15 cellular contexts compared by ENCODE assay signal in genomic region chr9:89421595-89421994, GRCh38.
DNase-seq lines count a peak whose midpoint lies in the region; ATAC-seq and TF ChIP-seq lines count a peak whose summit lies in the region.
"Had no signal": no experiment of that assay in that cellular context is flagged by ENCODE, and none has a peak within 500 bp of the region (broad histone marks: within the 10 kb centered on the region; RNA-seq: fewer than 3 reads in every experiment).

No MANE protein-coding gene starts in this region.

- POLR2A ChIA-PET in PC-9 (lab: Charles Lee; ENCODE audit: unreplicated experiment): no interaction called here

- no peaks in the 10 kb centered on the region for H3K4me1 ChIP-seq in PC-9 (replicated peaks; ENCODE audit: insufficient read depth)

- no peaks in the 10 kb centered on the region for H3K27me3 ChIP-seq in PC-9 (ENCODE audit: insufficient read depth, low read depth)
- H3K27me3 ChIP-seq: colonic mucosa, spleen had no signal

- H3K79me2 ChIP-seq in PC-9 (ENCODE audit: low read depth): no peaks in the 10 kb centered on the region

- H3K9me2 ChIP-seq in PC-9 (ENCODE audit: insufficient read depth): no peaks in the 10 kb centered on the region

- H3F3A ChIP-seq in PC-9 (ENCODE audit: insufficient read depth, low read depth): peaks cover 3% of the 10 kb centered on the region; the same call in 1 of the 2 replicates

- peaks cover 88% of the 10 kb centered on the region for H3K36me3 Mint-ChIP-seq in activated naive CD8-positive, alpha-beta T cell treated with anti-CD3 and anti-CD28 coated beads for 36 hours

- no peaks in the 10 kb centered on the region for H3K36me3 ChIP-seq in PC-9 (ENCODE audit: low read depth)
- H3K36me3 ChIP-seq: colonic mucosa had no signal

- H4K20me1 ChIP-seq in PC-9 (ENCODE audit: insufficient read depth): no peaks in the 10 kb centered on the region

- no peaks in the 10 kb centered on the region for H3K27me3 Mint-ChIP-seq in activated naive CD8-positive, alpha-beta T cell treated with anti-CD3 and anti-CD28 coated beads for 36 hours
- H3K27me3 Mint-ChIP-seq: IgD-negative memory B cell had no signal

- intact Hi-C loops in PC-9 (cut with micrococcal nuclease; ENCODE audit: unreplicated experiment): no loop called here

- no TSS peak for BruUV-seq in PC-9 (replicated peaks; lab: Mats Ljungman, UMichigan)

- ATAC-seq in SK-N-SH treated with all-trans-retinoic acid at 6 μM for 48 hours: peak; percentile 27

- H3K4me2 ChIP-seq in PC-9: no peak overlapping the region

- CTCF ChIA-PET in PC-9 (lab: Charles Lee): no interaction called here

- H3K4me3 ChIP-seq in PC-9: no peak overlapping the region
- H3K4me3 ChIP-seq: colonic mucosa, spleen had no signal

- DNase-seq in EH (ENCODE audit: low read depth) (peak; percentile 40), non-pigmented ciliary epithelial cell (ENCODE audit: low read depth) (peak; percentile 23), NCI-H146 (lab: John Stamatoyannopoulos, UW) (no peak), PC-9 (no peak), NCI-H2029 treated with DMSO at 0.1 percent for 48 hours (lab: John Stamatoyannopoulos, UW) (no peak), middle frontal gyrus (ENCODE audit: extremely low spot score, low spot score) (no peak)
- peak; percentile 55 for DNase-seq in activated naive CD8-positive, alpha-beta T cell treated with anti-CD3 and anti-CD28 coated beads for 36 hours
- DNase-seq: colonic mucosa, H7, kidney, NCI-H2081 had no signal

- H3K4me3 Mint-ChIP-seq in activated naive CD8-positive, alpha-beta T cell treated with anti-CD3 and anti-CD28 coated beads for 36 hours: peak overlapping the region; percentile 56
- H3K4me3 Mint-ChIP-seq: nephron had no signal

- TF ChIP-seq CTCF in PC-9 (conservative IDR thresholded peaks at IDR 0.05): no peak

- H3K27ac ChIP-seq in PC-9: no peak overlapping the region
- H3K27ac ChIP-seq: colonic mucosa had no signal

- H3K4me1 Mint-ChIP-seq in activated naive CD8-positive, alpha-beta T cell treated with anti-CD3 and anti-CD28 coated beads for 36 hours: peaks cover 97% of the 10 kb centered on the region

- H3K9me3 ChIP-seq in PC-9 (ENCODE audit: insufficient read depth, low read depth): no peaks in the 10 kb centered on the region
- H3K9me3 ChIP-seq: colonic mucosa had no signal

- H2AFZ ChIP-seq in PC-9: no peak overlapping the region

- peak overlapping the region; percentile 99 for H3K27ac Mint-ChIP-seq in activated naive CD8-positive, alpha-beta T cell treated with anti-CD3 and anti-CD28 coated beads for 36 hours
- H3K27ac Mint-ChIP-seq: nephron had no signal

- peaks cover 25% of the 10 kb centered on the region for H3K9me3 Mint-ChIP-seq in activated naive CD8-positive, alpha-beta T cell treated with anti-CD3 and anti-CD28 coated beads for 36 hours
- H3K9me3 Mint-ChIP-seq: IgD-negative memory B cell, nephron had no signal

TF ChIP-seq in SK-N-SH treated with all-trans-retinoic acid at 6 μM for 48 hours, 23 proteins besides CTCF, POLR2A, EP300 and RAD21:
- TF ChIP-seq PPARA (CRISPR knock-in tag; IDR thresholded peaks at IDR 0.05; ENCODE audit: borderline replicate concordance): no peak
- no peak for TF ChIP-seq PATZ1 (CRISPR knock-in tag; IDR thresholded peaks at IDR 0.05; ENCODE audit: borderline replicate concordance)
- TF ChIP-seq ZFP3 (CRISPR knock-in tag; IDR thresholded peaks at IDR 0.05): no peak
- TF ChIP-seq ZC3H10 (CRISPR knock-in tag; IDR thresholded peaks at IDR 0.05): no peak
- no peak for TF ChIP-seq TCF4 (CRISPR knock-in tag; IDR thresholded peaks at IDR 0.05; ENCODE audit: borderline replicate concordance)
- no peak for TF ChIP-seq ESRRG (CRISPR knock-in tag; IDR thresholded peaks at IDR 0.05)
- no peak for TF ChIP-seq RARB (CRISPR knock-in tag; IDR thresholded peaks at IDR 0.05)
- no peak for TF ChIP-seq CSDC2 (CRISPR knock-in tag; IDR thresholded peaks at IDR 0.05)
- TF ChIP-seq, protein P1, sequence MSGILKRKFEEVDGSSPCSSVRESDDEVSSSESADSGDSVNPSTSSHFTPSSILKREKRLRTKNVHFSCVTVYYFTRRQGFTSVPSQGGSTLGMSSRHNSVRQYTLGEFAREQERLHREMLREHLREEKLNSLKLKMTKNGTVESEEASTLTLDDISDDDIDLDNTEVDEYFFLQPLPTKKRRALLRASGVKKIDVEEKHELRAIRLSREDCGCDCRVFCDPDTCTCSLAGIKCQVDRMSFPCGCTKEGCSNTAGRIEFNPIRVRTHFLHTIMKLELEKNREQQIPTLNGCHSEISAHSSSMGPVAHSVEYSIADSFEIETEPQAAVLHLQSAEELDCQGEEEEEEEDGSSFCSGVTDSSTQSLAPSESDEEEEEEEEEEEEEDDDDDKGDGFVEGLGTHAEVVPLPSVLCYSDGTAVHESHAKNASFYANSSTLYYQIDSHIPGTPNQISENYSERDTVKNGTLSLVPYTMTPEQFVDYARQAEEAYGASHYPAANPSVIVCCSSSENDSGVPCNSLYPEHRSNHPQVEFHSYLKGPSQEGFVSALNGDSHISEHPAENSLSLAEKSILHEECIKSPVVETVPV (CRISPR knock-in tag; IDR thresholded peaks at IDR 0.05): no peak
- no peak for TF ChIP-seq ZNF70 (CRISPR knock-in tag; IDR thresholded peaks at IDR 0.05)
- no peak for TF ChIP-seq ZNF8 (CRISPR knock-in tag; IDR thresholded peaks at IDR 0.05)
- no peak for TF ChIP-seq POU6F1 (CRISPR knock-in tag; IDR thresholded peaks at IDR 0.05; ENCODE audit: borderline replicate concordance, low read depth)
- no peak for TF ChIP-seq ISL1 (CRISPR knock-in tag; IDR thresholded peaks at IDR 0.05)

Comparison
In these comparisons a context has a peak if more than half of its experiments do, and no peak if none do; other contexts are left out.
1. DNase-seq: peak in EH (single experiment), activated naive CD8-positive, alpha-beta T cell treated with anti-CD3 and anti-CD28 coated beads for 36 hours (single experiment) and non-pigmented ciliary epithelial cell (single experiment); none in NCI-H146 (single experiment), PC-9 (0 of 2), NCI-H2029 treated with DMSO at 0.1 percent for 48 hours (single experiment) and middle frontal gyrus (single experiment).